17 cellular contexts compared by ENCODE assay signal in genomic region chr6:17413313-17413750, GRCh38. TPM values are rescaled to one million over a fixed set of nuclear protein-coding genes. Genes with fewer than 3 reads are reported as not detected.
DNase-seq lines count a peak whose midpoint lies in the region; ATAC-seq and TF ChIP-seq lines count a peak whose summit lies in the region.
"Had no signal": no experiment of that assay in that cellular context is flagged by ENCODE, and none has a peak within 500 bp of the region (broad histone marks: within the 10 kb centered on the region; RNA-seq: fewer than 3 reads in every experiment).

No MANE protein-coding gene starts in this region.

- H3K4me2 ChIP-seq in osteoblast (ENCODE audit: insufficient read depth, low read length), result peak overlapping the region; percentile 18

- CTCF ChIA-PET in HEK293T (lab: Yijun Ruan, JAX), result no interaction called here

- no peak overlapping the region for H3K4me3 Mint-ChIP-seq in chondrocyte (ENCODE audit: unreplicated experiment)
- H3K4me3 Mint-ChIP-seq: activated naive CD4-positive, alpha-beta T cell treated with anti-CD3 and anti-CD28 coated beads, Interleukin-2, amount 50 U/mL, for 24 hours; T-helper 17 cell had no signal

- no peaks in the 10 kb centered on the region for H3K27me3 Mint-ChIP-seq in chondrocyte (ENCODE audit: low read depth)
- H3K27me3 Mint-ChIP-seq: progenitor cell of endocrine pancreas had no signal

- ATAC-seq in GM19397 (IDR thresholded peaks at IDR 0.05; ENCODE audit: unreplicated experiment), result no peak
- ATAC-seq: activated CD4-positive, CD25-positive, alpha-beta regulatory T cell treated with anti-CD3 and anti-CD28 coated beads, Interleukin-2, amount 50 U/mL, for 24 hours; left lung; T-helper 17 cell had no signal

- POLR2A ChIA-PET in HEK293T (lab: Yijun Ruan, JAX), result no interaction called here

- peaks cover 8% of the 10 kb centered on the region for H3K36me3 Mint-ChIP-seq in chondrocyte (ENCODE audit: low read depth)
- H3K36me3 Mint-ChIP-seq: activated naive CD4-positive, alpha-beta T cell treated with anti-CD3 and anti-CD28 coated beads, Interleukin-2, amount 50 U/mL, for 24 hours had no signal

- H3K79me2 ChIP-seq in osteoblast (ENCODE audit: insufficient read depth, low read length), result peaks cover 25% of the 10 kb centered on the region

- H3K4me3 ChIP-seq in osteoblast (ENCODE audit: insufficient read depth, low read length), result no peak overlapping the region
- H3K4me3 ChIP-seq: left lung, testis had no signal

- H3K4me1 Mint-ChIP-seq in chondrocyte (ENCODE audit: low read depth), result peaks cover 83% of the 10 kb centered on the region
- H3K4me1 Mint-ChIP-seq: activated naive CD4-positive, alpha-beta T cell treated with anti-CD3 and anti-CD28 coated beads, Interleukin-2, amount 50 U/mL, for 24 hours; T-helper 17 cell had no signal

- peak overlapping the region; percentile 86 for H3K27ac Mint-ChIP-seq in chondrocyte (ENCODE audit: unreplicated experiment)
- H3K27ac Mint-ChIP-seq: progenitor cell of endocrine pancreas, T-helper 17 cell had no signal

- no peaks in the 10 kb centered on the region for H3K36me3 ChIP-seq in osteoblast (ENCODE audit: insufficient read depth, low read length)
- H3K36me3 ChIP-seq: left lung had no signal

- no peaks in the 10 kb centered on the region for H3K27me3 ChIP-seq in osteoblast (ENCODE audit: insufficient read depth, low read length)
- H3K27me3 ChIP-seq: left lung, testis had no signal

- no peaks in the 10 kb centered on the region for H4K20me1 ChIP-seq in osteoblast (ENCODE audit: insufficient read depth, low read length)

- H3K9me3 ChIP-seq in osteoblast (ENCODE audit: low read depth, low read length), result no peaks in the 10 kb centered on the region
- H3K9me3 ChIP-seq: testis had no signal

- TF ChIP-seq CTCF in chondrocyte (IDR thresholded peaks at IDR 0.05) (no peak), osteoblast (IDR thresholded peaks at IDR 0.05; ENCODE audit: extremely low read depth, low read depth, low read length) (no peak)

- peak overlapping the region; percentile 72 for H3K27ac ChIP-seq in osteoblast (ENCODE audit: low read depth, low read length)
- H3K27ac ChIP-seq: left lung, testis had no signal

- peaks cover 2% of the 10 kb centered on the region for H3K9me3 Mint-ChIP-seq in chondrocyte (ENCODE audit: low read depth)
- H3K9me3 Mint-ChIP-seq: activated naive CD4-positive, alpha-beta T cell treated with anti-CD3 and anti-CD28 coated beads, Interleukin-2, amount 50 U/mL, for 24 hours had no signal

- peaks cover 35% of the 10 kb centered on the region for H3K4me1 ChIP-seq in osteoblast (ENCODE audit: insufficient read depth, low read length)
- H3K4me1 ChIP-seq: testis had no signal

- no peak overlapping the region for H2AFZ ChIP-seq in osteoblast (ENCODE audit: low read length)

- DNase-seq in Ammon's horn (ENCODE audit: low spot score) (peak; percentile 19), M059J (ENCODE audit: low read depth) (peak; percentile 73), chondrocyte (ENCODE audit: low spot score) (no peak), osteoblast (ENCODE audit: insufficient read length, low spot score, missing footprints) (peak; percentile 63), HEK293T (ENCODE audit: extremely low spot score) (no peak), DMS153 (lab: John Stamatoyannopoulos, UW) (no peak)
- DNase-seq in activated naive CD4-positive, alpha-beta T cell (lab: John Stamatoyannopoulos, UW), result no peak
- DNase-seq: activated CD8-positive, alpha-beta memory T cell treated with anti-CD3 and anti-CD28 coated beads, Interleukin-2, amount 50 U/mL, for 4 hours; left lung; NCI-H1105; NCI-H524 treated with DMSO at 0.1 percent for 48 hours; T-helper 17 cell; testis had no signal

TF ChIP-seq in HEK293T, 16 proteins besides CTCF, POLR2A, EP300 and RAD21:
- TF ChIP-seq BHLHE40 (IDR thresholded peaks at IDR 0.05; ENCODE audit: borderline replicate concordance) (no peak), CTBP1 (IDR thresholded peaks at IDR 0.05; ENCODE audit: borderline replicate concordance) (no peak), SUZ12 (IDR thresholded peaks at IDR 0.05) (no peak), HDGF (IDR thresholded peaks at IDR 0.05; ENCODE audit: borderline replicate concordance) (no peak), NFRKB (IDR thresholded peaks at IDR 0.05) (no peak), ELF4 (IDR thresholded peaks at IDR 0.05) (no peak)

RNA-seq across cellular contexts. Expression of gene CAP2, which starts 19.9 kb away (rescaled TPM):
- 39.9 and 44.1 TPM in 2 replicates for total RNA-seq in M059J (2014; rRNA removed; shearing (Covaris generic))
- total RNA-seq in chondrocyte (76.6 to 90.4 TPM (median 86.1 TPM) in 3 replicates), osteoblast (10.0 and 12.3 TPM in 2 replicates)
- total RNA-seq: T-helper 17 cell had no signal

Comparison
In these comparisons a context has a peak if more than half of its experiments do, and no peak if none do; other contexts are left out.
1. DNase-seq: peak in Ammon's horn (single experiment), M059J (single experiment) and osteoblast (single experiment); none in chondrocyte (single experiment), HEK293T (single experiment), activated naive CD4-positive, alpha-beta T cell (0 of 4) and DMS153 (single experiment).